8 cellular contexts compared by ENCODE assay signal in the genomic region with DNA sequence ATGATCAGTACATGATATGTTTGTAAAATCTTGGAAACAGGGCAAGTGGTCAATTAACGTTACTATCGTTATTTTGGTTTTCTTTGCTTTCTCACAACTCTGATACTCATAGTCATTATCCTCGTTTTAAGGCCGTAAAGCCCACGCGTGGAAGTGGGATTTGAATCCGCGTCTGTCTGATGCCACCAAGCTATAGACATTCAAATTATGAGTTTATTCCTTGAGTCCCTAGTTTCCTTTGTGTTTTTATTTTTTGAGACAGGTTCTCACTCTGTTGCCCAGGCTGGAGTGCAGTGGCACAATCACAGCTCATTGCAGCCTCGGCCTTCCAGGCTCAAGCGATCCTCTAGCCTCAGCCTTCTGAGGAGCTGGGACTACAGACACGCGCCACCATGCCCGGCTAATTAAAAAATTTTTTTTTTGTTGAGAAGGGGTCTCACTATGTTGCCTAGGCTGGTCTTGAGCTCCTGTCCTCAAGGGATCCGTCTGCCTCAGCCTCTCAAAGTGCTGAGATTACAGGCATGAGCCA. TPM values are rescaled to one million over a fixed set of nuclear protein-coding genes. Genes with fewer than 3 reads are reported as not detected.
DNase-seq lines count a peak whose midpoint lies in the region; ATAC-seq lines count a peak whose summit lies in the region.

No MANE protein-coding gene starts in this region.

- H3K27me3 ChIP-seq in stomach smooth muscle (ENCODE audit: control insufficient read depth in 1 of 2, insufficient read depth in 2 of 2, low read length in 2 of 2): no peaks in the 10 kb centered on the region

- peaks cover 9% of the 10 kb centered on the region for H3K4me1 ChIP-seq in stomach smooth muscle (ENCODE audit: control insufficient read depth, insufficient read depth, low read length)

- H3K27ac ChIP-seq in stomach smooth muscle (ENCODE audit: low read length): no peak overlapping the region

- H3K9me3 Mint-ChIP-seq in T-helper 1 cell treated with Interleukin-12 subunit alpha and Interleukin-12 subunit beta and Interleukin-4 antibody, amounts not matched to agents 30 μg/mL and 1 μg/mL, for 36 hours: no peaks in the 10 kb centered on the region
- H3K9me3 Mint-ChIP-seq in activated T-helper 2 cell treated with anti-CD3 and anti-CD28 coated beads, Interferon-gamma antibody, Interleukin-2, Interleukin-4, amounts not matched to agents 10 μg/mL and 5 μg/mL and 100 μg/mL, durations not matched to agents 14 hours and 24 hours and 36 hours: no peaks in the 10 kb centered on the region
- H3K9me3 Mint-ChIP-seq in immature natural killer cell: no peaks in the 10 kb centered on the region

- H3K4me3 ChIP-seq in stomach smooth muscle (ENCODE audit: low read length in 2 of 2): peak overlapping the region; percentile 95 to 99

- no peaks in the 10 kb centered on the region for H3K9me3 ChIP-seq in stomach smooth muscle (ENCODE audit: control insufficient read depth in 2 of 2, low read length in 2 of 2)

- H3K36me3 ChIP-seq in stomach smooth muscle (ENCODE audit: control insufficient read depth in 2 of 2, insufficient read depth in 2 of 2, low read length in 2 of 2): peaks cover 0 to 7% of the 10 kb centered on the region in 2 donors

- H3K4me1 Mint-ChIP-seq in T-helper 1 cell treated with Interleukin-12 subunit alpha and Interleukin-12 subunit beta and Interleukin-4 antibody, amounts not matched to agents 30 μg/mL and 1 μg/mL, for 36 hours (ENCODE audit: low read depth): peaks cover 29% of the 10 kb centered on the region
- H3K4me1 Mint-ChIP-seq in activated T-helper 2 cell treated with anti-CD3 and anti-CD28 coated beads, Interferon-gamma antibody, Interleukin-2, Interleukin-4, amounts not matched to agents 10 μg/mL and 5 μg/mL and 100 μg/mL, durations not matched to agents 14 hours and 24 hours and 36 hours (ENCODE audit: low read depth): peaks cover 27% of the 10 kb centered on the region
- peaks cover 45 to 62% of the 10 kb centered on the region in 2 donors for H3K4me1 Mint-ChIP-seq in immature natural killer cell

- peak overlapping the region; percentile 99 for H3K27ac Mint-ChIP-seq in T-helper 1 cell treated with Interleukin-12 subunit alpha and Interleukin-12 subunit beta and Interleukin-4 antibody, amounts not matched to agents 30 μg/mL and 1 μg/mL, for 36 hours
- H3K27ac Mint-ChIP-seq in activated T-helper 2 cell treated with anti-CD3 and anti-CD28 coated beads, Interferon-gamma antibody, Interleukin-2, Interleukin-4, amounts not matched to agents 10 μg/mL and 5 μg/mL and 100 μg/mL, durations not matched to agents 14 hours and 24 hours and 36 hours: peak overlapping the region; percentile 94
- peak overlapping the region; percentile 93 to 98 (median 97) for H3K27ac Mint-ChIP-seq in immature natural killer cell

- H3K9ac ChIP-seq in stomach smooth muscle (ENCODE audit: low read length in 2 of 2): peak overlapping the region; percentile 66 to 97

- intact Hi-C loops in activated T-helper 2 cell treated with anti-CD3 and anti-CD28 coated beads, Interferon-gamma antibody, Interleukin-2, Interleukin-4, amounts not matched to agents 10 μg/mL and 5 μg/mL and 100 μg/mL, durations not matched to agents 14 hours and 24 hours and 36 hours (cut with micrococcal nuclease): loop anchor here (5.0 to 10.0 kb wide), 2 partner anchors 35 to 138 kb away; partner anchors contain the start of gene PLK1

- peaks cover 30% of the 10 kb centered on the region for H3K36me3 Mint-ChIP-seq in T-helper 1 cell treated with Interleukin-12 subunit alpha and Interleukin-12 subunit beta and Interleukin-4 antibody, amounts not matched to agents 30 μg/mL and 1 μg/mL, for 36 hours (ENCODE audit: low read depth)
- H3K36me3 Mint-ChIP-seq in activated T-helper 2 cell treated with anti-CD3 and anti-CD28 coated beads, Interferon-gamma antibody, Interleukin-2, Interleukin-4, amounts not matched to agents 10 μg/mL and 5 μg/mL and 100 μg/mL, durations not matched to agents 14 hours and 24 hours and 36 hours (ENCODE audit: low read depth): peaks cover 58% of the 10 kb centered on the region
- H3K36me3 Mint-ChIP-seq in immature natural killer cell: peaks cover 9 to 16% (median 10%) of the 10 kb centered on the region in 3 donors

- no peaks in the 10 kb centered on the region for H3K27me3 Mint-ChIP-seq in T-helper 1 cell treated with Interleukin-12 subunit alpha and Interleukin-12 subunit beta and Interleukin-4 antibody, amounts not matched to agents 30 μg/mL and 1 μg/mL, for 36 hours (ENCODE audit: low read depth)
- H3K27me3 Mint-ChIP-seq in activated T-helper 2 cell treated with anti-CD3 and anti-CD28 coated beads, Interferon-gamma antibody, Interleukin-2, Interleukin-4, amounts not matched to agents 10 μg/mL and 5 μg/mL and 100 μg/mL, durations not matched to agents 14 hours and 24 hours and 36 hours (ENCODE audit: low read depth): no peaks in the 10 kb centered on the region
- H3K27me3 Mint-ChIP-seq in immature natural killer cell (ENCODE audit: low read depth in 3 of 3): peaks cover 2 to 16% (median 5%) of the 10 kb centered on the region in 3 donors

- DNase-seq in T-helper 1 cell (no peak), immature natural killer cell (no peak), NCI-H82 treated with DMSO at 0.1 percent for 48 hours (lab: John Stamatoyannopoulos, UW; ENCODE audit: unreplicated experiment) (no peak)
- no peak for DNase-seq in activated T-helper 2 cell treated with anti-CD3 and anti-CD28 coated beads, Interferon-gamma antibody, Interleukin-2, Interleukin-4, amounts not matched to agents 10 μg/mL and 5 μg/mL and 100 μg/mL, durations not matched to agents 14 hours and 24 hours and 36 hours (ENCODE audit: low spot score)

- peak overlapping the region; percentile 98 for H3K4me3 Mint-ChIP-seq in T-helper 1 cell treated with Interleukin-12 subunit alpha and Interleukin-12 subunit beta and Interleukin-4 antibody, amounts not matched to agents 30 μg/mL and 1 μg/mL, for 36 hours
- peak overlapping the region; percentile 97 for H3K4me3 Mint-ChIP-seq in activated T-helper 2 cell treated with anti-CD3 and anti-CD28 coated beads, Interferon-gamma antibody, Interleukin-2, Interleukin-4, amounts not matched to agents 10 μg/mL and 5 μg/mL and 100 μg/mL, durations not matched to agents 14 hours and 24 hours and 36 hours (ENCODE audit: low read depth)
- peak overlapping the region; percentile 99 to 100 (median 99) for H3K4me3 Mint-ChIP-seq in immature natural killer cell

- ATAC-seq in GM21390 (IDR thresholded peaks at IDR 0.05; ENCODE audit: unreplicated experiment): no peak
- no peak for ATAC-seq in GM21447 (IDR thresholded peaks at IDR 0.05; ENCODE audit: unreplicated experiment)

RNA-seq across cellular contexts. Expression of gene DCTN5, which starts 1.0 kb away (rescaled TPM):
- total RNA-seq in activated T-helper 2 cell treated with anti-CD3 and anti-CD28 coated beads, Interferon-gamma antibody, Interleukin-2, Interleukin-4, amounts not matched to agents 10 μg/mL and 5 μg/mL and 100 μg/mL, durations not matched to agents 14 hours and 24 hours and 36 hours: 86.5 and 88.4 TPM in 2 replicates
- polyA plus RNA-seq in immature natural killer cell: 10 to 100 TPM; 51.9 to 77.8 (median 53.9) TPM

RNA-seq across cellular contexts. Expression of gene PALB2, which starts 1.2 kb away (rescaled TPM):
- 25.6 and 30.8 TPM in 2 replicates for total RNA-seq in activated T-helper 2 cell treated with anti-CD3 and anti-CD28 coated beads, Interferon-gamma antibody, Interleukin-2, Interleukin-4, amounts not matched to agents 10 μg/mL and 5 μg/mL and 100 μg/mL, durations not matched to agents 14 hours and 24 hours and 36 hours
- polyA plus RNA-seq in immature natural killer cell: 10 to 100 TPM in 1 of 3 donors, 1 to 10 TPM in 2; 3.3 to 12.6 (median 8.2) TPM

RNA-seq across cellular contexts. Expression of gene PLK1, which starts 36.4 kb away (rescaled TPM):
- 71.6 and 75.3 TPM in 2 replicates for total RNA-seq in activated T-helper 2 cell treated with anti-CD3 and anti-CD28 coated beads, Interferon-gamma antibody, Interleukin-2, Interleukin-4, amounts not matched to agents 10 μg/mL and 5 μg/mL and 100 μg/mL, durations not matched to agents 14 hours and 24 hours and 36 hours
- 1 to 10 TPM in 1 of 3 donors, under 1 TPM in 1, not detected in 1; 0.57 to 1.2 TPM for polyA plus RNA-seq in immature natural killer cell

RNA-seq across cellular contexts. Expression of gene NDUFAB1, which starts 46.2 kb away (rescaled TPM):
- 132 and 142 TPM in 2 replicates for total RNA-seq in activated T-helper 2 cell treated with anti-CD3 and anti-CD28 coated beads, Interferon-gamma antibody, Interleukin-2, Interleukin-4, amounts not matched to agents 10 μg/mL and 5 μg/mL and 100 μg/mL, durations not matched to agents 14 hours and 24 hours and 36 hours
- polyA plus RNA-seq in immature natural killer cell: 100 to 1,000 TPM; 182 to 257 (median 231) TPM
